Comparison of ENCODE assay signal across 1 cellular context in the genomic region with DNA sequence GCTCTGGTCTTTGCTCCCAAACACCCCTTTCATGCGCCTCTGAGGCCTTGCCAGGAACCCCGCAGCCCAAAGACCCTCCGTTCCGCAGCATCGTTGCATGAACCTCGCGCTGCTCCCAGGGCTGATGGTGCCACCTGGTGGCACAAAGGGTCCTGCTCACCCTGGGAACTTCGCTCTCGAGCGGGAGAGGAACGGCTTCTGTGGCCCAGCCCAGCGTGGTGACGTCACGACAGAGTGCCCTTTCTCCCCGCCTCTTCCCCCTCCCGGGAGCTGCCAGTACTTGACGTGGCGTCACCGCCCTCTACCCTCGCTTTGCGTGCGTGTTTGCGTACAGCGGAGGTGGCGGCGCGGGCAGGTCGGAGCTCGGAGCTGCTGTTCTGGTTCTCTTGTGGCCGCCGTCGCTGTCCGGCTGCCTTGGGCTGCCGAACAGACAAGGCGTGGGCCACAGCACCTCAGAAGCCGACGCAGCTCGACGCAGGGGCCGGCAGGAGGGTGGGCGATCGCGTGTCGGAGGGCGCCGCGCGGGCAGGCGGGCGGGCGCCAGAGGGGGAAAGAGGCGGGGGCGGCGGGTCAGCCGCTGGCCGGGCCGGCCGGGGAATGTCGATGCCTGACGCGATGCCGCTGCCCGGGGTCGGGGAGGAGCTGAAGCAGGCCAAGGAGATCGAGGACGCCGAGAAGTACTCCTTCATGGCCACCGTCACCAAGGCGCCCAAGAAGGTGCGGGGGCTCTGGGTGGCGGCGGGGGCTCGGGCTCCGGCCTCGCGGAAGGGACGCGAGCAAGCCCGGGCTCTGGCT.
TF ChIP-seq lines count a peak whose summit lies in the region.

TSS of gene AHCYL1 (plus strand) at position 310 of the 795 bp plus-strand sequence. CDS start at position 598, 288 bp downstream.

TF ChIP-seq in GM12878, 131 proteins besides CTCF, POLR2A, EP300 and RAD21 (continued from another document and continues in another):
- TF ChIP-seq ZNF687 (IDR thresholded peaks at IDR 0.05): peak; percentile 76
- no peak for TF ChIP-seq HDAC6 (IDR thresholded peaks at IDR 0.05; ENCODE audit: unreplicated experiment)
- no peak for TF ChIP-seq TCF3 (IDR thresholded peaks at IDR 0.05; ENCODE audit: borderline replicate concordance, insufficient read depth, low read depth, low read length)
- TF ChIP-seq RAD51 (IDR thresholded peaks at IDR 0.05): no peak
- TF ChIP-seq SP1 (IDR thresholded peaks at IDR 0.05; ENCODE audit: low read depth, low read length): peak; percentile 38
- TF ChIP-seq NR2C2 (IDR thresholded peaks at IDR 0.05; ENCODE audit: borderline replicate concordance, control insufficient read depth, insufficient read length, low read depth): no peak
- 0 out of 2 replicates have a peak, but pooled peaks have one; percentile 18 for TF ChIP-seq JUND (IDR thresholded peaks at IDR 0.05; ENCODE audit: low read depth, low read length)
- TF ChIP-seq MEF2A (IDR thresholded peaks at IDR 0.05; ENCODE audit: insufficient read depth, low read depth, low read length): 0 out of 2 replicates have a peak, but pooled peaks have one; percentile 6
- TF ChIP-seq GATAD2B (conservative IDR thresholded peaks at IDR 0.05; ENCODE audit: low read depth): peak; percentile 69
- TF ChIP-seq SUPT20H (IDR thresholded peaks at IDR 0.05; ENCODE audit: borderline replicate concordance, control insufficient read depth, low read depth, low read length): no peak
- TF ChIP-seq POU2F2 (IDR thresholded peaks at IDR 0.05; ENCODE audit: borderline replicate concordance, low read depth, low read length): no peak; the same call in 1 of the 3 replicates
- no peak for TF ChIP-seq IRF4 (IDR thresholded peaks at IDR 0.05; ENCODE audit: low read depth, low read length)
- TF ChIP-seq RBBP5 (conservative IDR thresholded peaks at IDR 0.05): no peak
- no peak for TF ChIP-seq RCOR1 (conservative IDR thresholded peaks at IDR 0.05; ENCODE audit: low read depth, low read length)
- TF ChIP-seq, protein P1, sequence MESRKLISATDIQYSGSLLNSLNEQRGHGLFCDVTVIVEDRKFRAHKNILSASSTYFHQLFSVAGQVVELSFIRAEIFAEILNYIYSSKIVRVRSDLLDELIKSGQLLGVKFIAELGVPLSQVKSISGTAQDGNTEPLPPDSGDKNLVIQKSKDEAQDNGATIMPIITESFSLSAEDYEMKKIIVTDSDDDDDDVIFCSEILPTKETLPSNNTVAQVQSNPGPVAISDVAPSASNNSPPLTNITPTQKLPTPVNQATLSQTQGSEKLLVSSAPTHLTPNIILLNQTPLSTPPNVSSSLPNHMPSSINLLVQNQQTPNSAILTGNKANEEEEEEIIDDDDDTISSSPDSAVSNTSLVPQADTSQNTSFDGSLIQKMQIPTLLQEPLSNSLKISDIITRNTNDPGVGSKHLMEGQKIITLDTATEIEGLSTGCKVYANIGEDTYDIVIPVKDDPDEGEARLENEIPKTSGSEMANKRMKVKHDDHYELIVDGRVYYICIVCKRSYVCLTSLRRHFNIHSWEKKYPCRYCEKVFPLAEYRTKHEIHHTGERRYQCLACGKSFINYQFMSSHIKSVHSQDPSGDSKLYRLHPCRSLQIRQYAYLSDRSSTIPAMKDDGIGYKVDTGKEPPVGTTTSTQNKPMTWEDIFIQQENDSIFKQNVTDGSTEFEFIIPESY (IDR thresholded peaks at IDR 0.05): no peak
- peak; percentile 45 for TF ChIP-seq NR2F1 (conservative IDR thresholded peaks at IDR 0.05)
- no peak for TF ChIP-seq CHD4 (IDR thresholded peaks at IDR 0.05)
- TF ChIP-seq MEF2B (IDR thresholded peaks at IDR 0.05; ENCODE audit: partially characterized antibody, poor library complexity, severe bottlenecking): peak; percentile 43
- TF ChIP-seq BACH1 (IDR thresholded peaks at IDR 0.05; ENCODE audit: borderline replicate concordance): no peak; the same call in 1 of the 2 replicates
- peak; percentile 68 to 99 for TF ChIP-seq EGR1 (IDR thresholded peaks at IDR 0.05; ENCODE audit: borderline replicate concordance in 1 of 2, low read depth in 2 of 2, low read length in 2 of 2)
- TF ChIP-seq FOS (IDR thresholded peaks at IDR 0.05; ENCODE audit: borderline replicate concordance, extremely low read depth, insufficient read length): no peak
- TF ChIP-seq, protein P2, sequence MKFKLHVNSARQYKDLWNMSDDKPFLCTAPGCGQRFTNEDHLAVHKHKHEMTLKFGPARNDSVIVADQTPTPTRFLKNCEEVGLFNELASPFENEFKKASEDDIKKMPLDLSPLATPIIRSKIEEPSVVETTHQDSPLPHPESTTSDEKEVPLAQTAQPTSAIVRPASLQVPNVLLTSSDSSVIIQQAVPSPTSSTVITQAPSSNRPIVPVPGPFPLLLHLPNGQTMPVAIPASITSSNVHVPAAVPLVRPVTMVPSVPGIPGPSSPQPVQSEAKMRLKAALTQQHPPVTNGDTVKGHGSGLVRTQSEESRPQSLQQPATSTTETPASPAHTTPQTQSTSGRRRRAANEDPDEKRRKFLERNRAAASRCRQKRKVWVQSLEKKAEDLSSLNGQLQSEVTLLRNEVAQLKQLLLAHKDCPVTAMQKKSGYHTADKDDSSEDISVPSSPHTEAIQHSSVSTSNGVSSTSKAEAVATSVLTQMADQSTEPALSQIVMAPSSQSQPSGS (IDR thresholded peaks at IDR 0.05; ENCODE audit: low read length): no peak
- no peak for TF ChIP-seq TBL1XR1 (IDR thresholded peaks at IDR 0.05; ENCODE audit: low read depth, low read length)
- TF ChIP-seq E2F4 (IDR thresholded peaks at IDR 0.05; ENCODE audit: low read depth, low read length): peak; percentile 35; the same call in 1 of the 2 replicates
- TF ChIP-seq IKZF2 (IDR thresholded peaks at IDR 0.05): peak in 1 of 2 experiments; percentile 29; a peak in 1 of 4 replicates
- TF ChIP-seq JUNB (IDR thresholded peaks at IDR 0.05): no peak
- peak; percentile 82; the same call in 1 of the 2 replicates for TF ChIP-seq TARDBP (IDR thresholded peaks at IDR 0.05; ENCODE audit: borderline replicate concordance)
- no peak for TF ChIP-seq ESRRA (IDR thresholded peaks at IDR 0.05; ENCODE audit: low read length)
- TF ChIP-seq, protein P3, sequence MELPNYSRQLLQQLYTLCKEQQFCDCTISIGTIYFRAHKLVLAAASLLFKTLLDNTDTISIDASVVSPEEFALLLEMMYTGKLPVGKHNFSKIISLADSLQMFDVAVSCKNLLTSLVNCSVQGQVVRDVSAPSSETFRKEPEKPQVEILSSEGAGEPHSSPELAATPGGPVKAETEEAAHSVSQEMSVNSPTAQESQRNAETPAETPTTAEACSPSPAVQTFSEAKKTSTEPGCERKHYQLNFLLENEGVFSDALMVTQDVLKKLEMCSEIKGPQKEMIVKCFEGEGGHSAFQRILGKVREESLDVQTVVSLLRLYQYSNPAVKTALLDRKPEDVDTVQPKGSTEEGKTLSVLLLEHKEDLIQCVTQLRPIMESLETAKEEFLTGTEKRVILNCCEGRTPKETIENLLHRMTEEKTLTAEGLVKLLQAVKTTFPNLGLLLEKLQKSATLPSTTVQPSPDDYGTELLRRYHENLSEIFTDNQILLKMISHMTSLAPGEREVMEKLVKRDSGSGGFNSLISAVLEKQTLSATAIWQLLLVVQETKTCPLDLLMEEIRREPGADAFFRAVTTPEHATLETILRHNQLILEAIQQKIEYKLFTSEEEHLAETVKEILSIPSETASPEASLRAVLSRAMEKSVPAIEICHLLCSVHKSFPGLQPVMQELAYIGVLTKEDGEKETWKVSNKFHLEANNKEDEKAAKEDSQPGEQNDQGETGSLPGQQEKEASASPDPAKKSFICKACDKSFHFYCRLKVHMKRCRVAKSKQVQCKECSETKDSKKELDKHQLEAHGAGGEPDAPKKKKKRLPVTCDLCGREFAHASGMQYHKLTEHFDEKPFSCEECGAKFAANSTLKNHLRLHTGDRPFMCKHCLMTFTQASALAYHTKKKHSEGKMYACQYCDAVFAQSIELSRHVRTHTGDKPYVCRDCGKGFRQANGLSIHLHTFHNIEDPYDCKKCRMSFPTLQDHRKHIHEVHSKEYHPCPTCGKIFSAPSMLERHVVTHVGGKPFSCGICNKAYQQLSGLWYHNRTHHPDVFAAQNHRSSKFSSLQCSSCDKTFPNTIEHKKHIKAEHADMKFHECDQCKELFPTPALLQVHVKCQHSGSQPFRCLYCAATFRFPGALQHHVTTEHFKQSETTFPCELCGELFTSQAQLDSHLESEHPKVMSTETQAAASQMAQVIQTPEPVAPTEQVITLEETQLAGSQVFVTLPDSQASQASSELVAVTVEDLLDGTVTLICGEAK (IDR thresholded peaks at IDR 0.05; ENCODE audit: borderline replicate concordance): no peak
- TF ChIP-seq, protein P4, sequence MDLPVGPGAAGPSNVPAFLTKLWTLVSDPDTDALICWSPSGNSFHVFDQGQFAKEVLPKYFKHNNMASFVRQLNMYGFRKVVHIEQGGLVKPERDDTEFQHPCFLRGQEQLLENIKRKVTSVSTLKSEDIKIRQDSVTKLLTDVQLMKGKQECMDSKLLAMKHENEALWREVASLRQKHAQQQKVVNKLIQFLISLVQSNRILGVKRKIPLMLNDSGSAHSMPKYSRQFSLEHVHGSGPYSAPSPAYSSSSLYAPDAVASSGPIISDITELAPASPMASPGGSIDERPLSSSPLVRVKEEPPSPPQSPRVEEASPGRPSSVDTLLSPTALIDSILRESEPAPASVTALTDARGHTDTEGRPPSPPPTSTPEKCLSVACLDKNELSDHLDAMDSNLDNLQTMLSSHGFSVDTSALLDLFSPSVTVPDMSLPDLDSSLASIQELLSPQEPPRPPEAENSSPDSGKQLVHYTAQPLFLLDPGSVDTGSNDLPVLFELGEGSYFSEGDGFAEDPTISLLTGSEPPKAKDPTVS (IDR thresholded peaks at IDR 0.05; ENCODE audit: low read depth, low read length): no peak
- TF ChIP-seq RELB (IDR thresholded peaks at IDR 0.05; ENCODE audit: low read depth): peak; percentile 27; the same call in 1 of the 2 replicates
- TF ChIP-seq POLR2AphosphoS5 (IDR thresholded peaks at IDR 0.05; ENCODE audit: low read length): peak; percentile 75; the same call in 1 of the 2 replicates
- TF ChIP-seq, protein P5, sequence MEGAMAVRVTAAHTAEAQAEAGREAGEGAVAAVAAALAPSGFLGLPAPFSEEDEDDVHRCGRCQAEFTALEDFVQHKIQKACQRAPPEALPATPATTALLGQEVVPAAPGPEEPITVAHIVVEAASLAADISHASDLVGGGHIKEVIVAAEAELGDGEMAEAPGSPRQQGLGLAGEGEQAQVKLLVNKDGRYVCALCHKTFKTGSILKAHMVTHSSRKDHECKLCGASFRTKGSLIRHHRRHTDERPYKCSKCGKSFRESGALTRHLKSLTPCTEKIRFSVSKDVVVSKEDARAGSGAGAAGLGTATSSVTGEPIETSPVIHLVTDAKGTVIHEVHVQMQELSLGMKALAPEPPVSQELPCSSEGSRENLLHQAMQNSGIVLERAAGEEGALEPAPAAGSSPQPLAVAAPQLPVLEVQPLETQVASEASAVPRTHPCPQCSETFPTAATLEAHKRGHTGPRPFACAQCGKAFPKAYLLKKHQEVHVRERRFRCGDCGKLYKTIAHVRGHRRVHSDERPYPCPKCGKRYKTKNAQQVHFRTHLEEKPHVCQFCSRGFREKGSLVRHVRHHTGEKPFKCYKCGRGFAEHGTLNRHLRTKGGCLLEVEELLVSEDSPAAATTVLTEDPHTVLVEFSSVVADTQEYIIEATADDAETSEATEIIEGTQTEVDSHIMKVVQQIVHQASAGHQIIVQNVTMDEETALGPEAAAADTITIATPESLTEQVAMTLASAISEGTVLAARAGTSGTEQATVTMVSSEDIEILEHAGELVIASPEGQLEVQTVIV (IDR thresholded peaks at IDR 0.05; ENCODE audit: borderline replicate concordance, partially characterized antibody): peak; percentile 48
- no peak for TF ChIP-seq TCF12 (IDR thresholded peaks at IDR 0.05; ENCODE audit: low read depth, low read length)
- TF ChIP-seq TAF1 (IDR thresholded peaks at IDR 0.05; ENCODE audit: borderline replicate concordance, low read depth, low read length): peak; percentile 80
- no peak for TF ChIP-seq STAT1 (conservative IDR thresholded peaks at IDR 0.05)
- no peak for TF ChIP-seq MYB (IDR thresholded peaks at IDR 0.05; ENCODE audit: borderline replicate concordance, low read depth, low read length)
- peak; percentile 83 for TF ChIP-seq IKZF1 (conservative IDR thresholded peaks at IDR 0.05)
- TF ChIP-seq NBN (IDR thresholded peaks at IDR 0.05): peak; percentile 100
